In genomic region chr3:102159810-102160451, GRCh38 we compare ENCODE assay signal across 28 cellular contexts.
A peak's percentile ranks its signal among the peaks of the same experiment; 100 is the strongest.
DNase-seq lines count a peak whose midpoint lies in the region; ATAC-seq, FAIRE-seq and TF ChIP-seq lines count a peak whose summit lies in the region.
"Had no signal": no experiment of that assay in that cellular context is flagged by ENCODE, and none has a peak within 500 bp of the region (broad histone marks: within the 10 kb centered on the region; RNA-seq: fewer than 3 reads in every experiment).

No MANE protein-coding gene starts in this region.

- no peaks in the 10 kb centered on the region for H3K36me3 ChIP-seq in keratinocyte (ENCODE audit: control insufficient read depth in 2 of 2, extremely low read depth in 1 of 2, insufficient read depth in 2 of 2, low read length in 2 of 2)
- H3K36me3 ChIP-seq: ascending aorta, gastrocnemius medialis, vagina had no signal

- no peak for TF ChIP-seq CTCF in keratinocyte (optimal IDR thresholded peaks at IDR 0.05 in 1 of 3, IDR thresholded peaks at IDR 0.05 in 1 of 3, conservative IDR thresholded peaks at IDR 0.05 in 1 of 3; ENCODE audit: extremely low read depth in 1 of 3, insufficient read depth in 2 of 3, low read length in 3 of 3)

- no peak overlapping the region for H3K27ac Mint-ChIP-seq in activated T-helper 1 cell treated with anti-CD3 and anti-CD28 coated beads, Interleukin-12 subunit alpha, Interleukin-12 subunit beta, Interleukin-2, Interleukin-4 antibody, amounts not matched to agents 30 ng/mL and 10 ng/mL and 1 ng/mL, durations not matched to agents 14 hours and 24 hours and 36 hours
- H3K27ac Mint-ChIP-seq: activated CD8-positive, alpha-beta T cell treated with anti-CD3 and anti-CD28 coated beads, Interleukin-2, amount 10 ng/mL, durations not matched to agents 7 days and 5 days; activated naive CD4-positive, alpha-beta T cell treated with anti-CD3 and anti-CD28 coated beads, Interleukin-2, amount 10 ng/mL, durations not matched to agents 7 days and 5 days; memory B cell had no signal

- no peaks in the 10 kb centered on the region for H3K36me3 Mint-ChIP-seq in activated T-helper 1 cell treated with anti-CD3 and anti-CD28 coated beads, Interleukin-12 subunit alpha, Interleukin-12 subunit beta, Interleukin-2, Interleukin-4 antibody, amounts not matched to agents 30 ng/mL and 10 ng/mL and 1 ng/mL, durations not matched to agents 14 hours and 24 hours and 36 hours (ENCODE audit: low read depth)
- H3K36me3 Mint-ChIP-seq: activated naive CD4-positive, alpha-beta T cell treated with anti-CD3 and anti-CD28 coated beads, Interleukin-2, amount 10 ng/mL, durations not matched to agents 7 days and 5 days; memory B cell had no signal

- no peaks in the 10 kb centered on the region for H3K79me2 ChIP-seq in keratinocyte (ENCODE audit: control insufficient read depth, insufficient read depth, low read length)

- H3K9me1 ChIP-seq in keratinocyte (ENCODE audit: control insufficient read depth, extremely low read depth, insufficient read depth, low read length), result no peaks in the 10 kb centered on the region

- no peaks in the 10 kb centered on the region for H3K9me3 ChIP-seq in keratinocyte (ENCODE audit: control insufficient read depth, low read depth, low read length)
- H3K9me3 ChIP-seq: ascending aorta, gastrocnemius medialis, vagina had no signal

- no peaks in the 10 kb centered on the region for H3K27me3 ChIP-seq in keratinocyte (ENCODE audit: control insufficient read depth, extremely low read depth, insufficient read depth, low read length)
- H3K27me3 ChIP-seq: ascending aorta, gastrocnemius medialis, vagina had no signal

- H3K4me1 Mint-ChIP-seq in activated T-helper 1 cell treated with anti-CD3 and anti-CD28 coated beads, Interleukin-12 subunit alpha, Interleukin-12 subunit beta, Interleukin-2, Interleukin-4 antibody, amounts not matched to agents 30 ng/mL and 10 ng/mL and 1 ng/mL, durations not matched to agents 14 hours and 24 hours and 36 hours (ENCODE audit: low read depth), result peaks cover 22% of the 10 kb centered on the region
- H3K4me1 Mint-ChIP-seq: activated naive CD4-positive, alpha-beta T cell treated with anti-CD3 and anti-CD28 coated beads, Interleukin-2, amount 10 ng/mL, durations not matched to agents 7 days and 5 days had no signal

- H3K4me1 ChIP-seq in keratinocyte (ENCODE audit: control insufficient read depth, extremely low read depth, insufficient read depth, low read length), result peaks cover 44% of the 10 kb centered on the region

- no peaks in the 10 kb centered on the region for H3K27me3 Mint-ChIP-seq in activated T-helper 1 cell treated with anti-CD3 and anti-CD28 coated beads, Interleukin-12 subunit alpha, Interleukin-12 subunit beta, Interleukin-2, Interleukin-4 antibody, amounts not matched to agents 30 ng/mL and 10 ng/mL and 1 ng/mL, durations not matched to agents 14 hours and 24 hours and 36 hours (ENCODE audit: insufficient read depth)
- H3K27me3 Mint-ChIP-seq: activated naive CD4-positive, alpha-beta T cell treated with anti-CD3 and anti-CD28 coated beads, Interleukin-2, amount 10 ng/mL, durations not matched to agents 7 days and 5 days; memory B cell had no signal

- intact Hi-C loops in activated T-helper 1 cell treated with anti-CD3 and anti-CD28 coated beads, Interleukin-12 subunit alpha, Interleukin-12 subunit beta, Interleukin-2, Interleukin-4 antibody, amounts not matched to agents 30 ng/mL and 10 ng/mL and 1 ng/mL, durations not matched to agents 14 hours and 24 hours and 36 hours (cut with micrococcal nuclease), result loop anchor here (2.0 to 5.0 kb wide), 4 partner anchors 27 to 333 kb away; no protein-coding TSS in a partner anchor
- intact Hi-C loops in cardiac septum (cut with DNase I), result no loop called here

- peak overlapping the region; percentile 27 for H2AFZ ChIP-seq in keratinocyte (ENCODE audit: control insufficient read depth, low read length)

- no peaks in the 10 kb centered on the region for H4K20me1 ChIP-seq in keratinocyte (ENCODE audit: control insufficient read depth, extremely low read depth, insufficient read depth, low read length)

- H3K27ac ChIP-seq in keratinocyte (ENCODE audit: control insufficient read depth, insufficient read depth, low read length), result no peak overlapping the region
- H3K27ac ChIP-seq: C4-2B, gastrocnemius medialis, RWPE1, vagina had no signal

- H3K4me3 Mint-ChIP-seq in activated T-helper 1 cell treated with anti-CD3 and anti-CD28 coated beads, Interleukin-12 subunit alpha, Interleukin-12 subunit beta, Interleukin-2, Interleukin-4 antibody, amounts not matched to agents 30 ng/mL and 10 ng/mL and 1 ng/mL, durations not matched to agents 14 hours and 24 hours and 36 hours, result no peak overlapping the region
- H3K4me3 Mint-ChIP-seq: activated CD8-positive, alpha-beta T cell treated with anti-CD3 and anti-CD28 coated beads, Interleukin-2, amount 10 ng/mL, durations not matched to agents 7 days and 5 days; activated naive CD4-positive, alpha-beta T cell treated with anti-CD3 and anti-CD28 coated beads, Interleukin-2, amount 10 ng/mL, durations not matched to agents 7 days and 5 days; memory B cell had no signal

- H3K4me2 ChIP-seq in keratinocyte (ENCODE audit: control insufficient read depth, extremely low read depth, insufficient read depth, low read depth, low read length), result no peak overlapping the region

- H3K9me3 Mint-ChIP-seq in activated T-helper 1 cell treated with anti-CD3 and anti-CD28 coated beads, Interleukin-12 subunit alpha, Interleukin-12 subunit beta, Interleukin-2, Interleukin-4 antibody, amounts not matched to agents 30 ng/mL and 10 ng/mL and 1 ng/mL, durations not matched to agents 14 hours and 24 hours and 36 hours, result no peaks in the 10 kb centered on the region
- H3K9me3 Mint-ChIP-seq: activated naive CD4-positive, alpha-beta T cell treated with anti-CD3 and anti-CD28 coated beads, Interleukin-2, amount 10 ng/mL, durations not matched to agents 7 days and 5 days; memory B cell had no signal

- dilution Hi-C loops in keratinocyte (cut with MboI; ENCODE audit: extremely low pct_ligation_motif_present, low sequenced_read_pairs), result no loop called here

- H3K9ac ChIP-seq in keratinocyte (ENCODE audit: control insufficient read depth, extremely low read depth, insufficient read depth, low read length), result no peak overlapping the region

- no peak for DNase-seq in keratinocyte (ENCODE audit: low read depth, low spot score)
- DNase-seq in activated T-helper 1 cell treated with anti-CD3 and anti-CD28 coated beads, Interleukin-12 subunit alpha, Interleukin-12 subunit beta, Interleukin-2, Interleukin-4 antibody, amounts not matched to agents 30 ng/mL and 10 ng/mL and 1 ng/mL, durations not matched to agents 14 hours and 24 hours and 36 hours (ENCODE audit: low spot score), result no peak
- DNase-seq in pons (ENCODE audit: low spot score), result no peak
- no peak for DNase-seq in NCI-H2196 treated with DMSO at 0.1 percent for 48 hours (lab: John Stamatoyannopoulos, UW; ENCODE audit: unreplicated experiment)
- no peak for DNase-seq in cardiac septum (ENCODE audit: low spot score)
- DNase-seq: activated CD8-positive, alpha-beta T cell treated with anti-CD3 and anti-CD28 coated beads, Interleukin-2, amount 10 ng/mL, durations not matched to agents 7 days and 5 days; activated naive CD4-positive, alpha-beta T cell treated with anti-CD3 and anti-CD28 coated beads, Interleukin-2, amount 10 ng/mL, durations not matched to agents 7 days and 5 days; activated T-cell treated with anti-CD3 and anti-CD28 coated beads, Interleukin-2, amount 50 U/mL, for 1 hour; DMS 273 treated with DMSO at 0.1 percent for 48 hours; gastrocnemius medialis; Kasumi-1; NCI-H1105; NCI-H2081; NCI-H510A treated with DMSO at 0.1 percent for 48 hours; occipital lobe; retina; stimulated activated CD4-positive, alpha-beta T cell treated with anti-CD3 and anti-CD28 coated beads, Interleukin-12 subunit alpha, Interleukin-12 subunit beta, amount 100 ng/mL, for 4 hours; substantia nigra; T-helper 9 cell had no signal

- peak; percentile 23 for FAIRE-seq in keratinocyte (lab: Jason Lieb, UNC)

- H3K4me3 ChIP-seq in keratinocyte (ENCODE audit: control insufficient read depth in 2 of 3, extremely low read depth in 1 of 3, insufficient read depth in 2 of 3, low read depth in 1 of 3, low read length in 3 of 3), result no peak overlapping the region
- H3K4me3 ChIP-seq: ascending aorta, gastrocnemius medialis, vagina had no signal

- ATAC-seq in GM18502 (IDR thresholded peaks at IDR 0.05; ENCODE audit: poor library complexity, unreplicated experiment) (peak; percentile 69), GM21423 (IDR thresholded peaks at IDR 0.05; ENCODE audit: unreplicated experiment) (peak; percentile 44), HG03378 (IDR thresholded peaks at IDR 0.05; ENCODE audit: unreplicated experiment) (peak; percentile 42)
- ATAC-seq: activated CD8-positive, alpha-beta T cell treated with anti-CD3 and anti-CD28 coated beads, Interleukin-2, amount 10 ng/mL, durations not matched to agents 7 days and 5 days; esophagus mucosa; gastrocnemius medialis had no signal
